In the genomic region with DNA sequence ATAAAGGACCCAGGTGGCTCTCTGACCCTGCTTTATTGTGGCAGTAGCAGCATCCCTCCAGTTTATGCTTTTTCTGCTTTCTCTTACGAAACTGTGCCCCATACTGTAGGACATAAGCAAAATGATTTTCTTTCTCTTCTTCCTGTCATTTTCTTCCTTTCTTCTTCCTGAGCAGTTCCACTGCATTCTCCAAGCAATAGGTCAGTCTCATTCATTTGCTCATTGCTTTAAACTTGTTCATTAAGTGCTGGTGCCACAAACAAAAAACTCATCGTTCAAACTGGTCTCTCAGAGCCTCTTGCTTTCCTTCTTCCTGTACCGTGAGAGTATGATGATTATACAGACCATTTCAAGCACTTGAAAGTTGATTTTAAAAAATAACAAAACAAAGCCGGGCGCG, we compare ENCODE assay signal across 1 cellular context.
TF ChIP-seq lines count a peak whose summit lies in the region.

No MANE protein-coding gene starts in this region.

TF ChIP-seq in GM23338, 12 proteins besides CTCF, POLR2A, EP300 and RAD21:
- TF ChIP-seq, protein P1, sequence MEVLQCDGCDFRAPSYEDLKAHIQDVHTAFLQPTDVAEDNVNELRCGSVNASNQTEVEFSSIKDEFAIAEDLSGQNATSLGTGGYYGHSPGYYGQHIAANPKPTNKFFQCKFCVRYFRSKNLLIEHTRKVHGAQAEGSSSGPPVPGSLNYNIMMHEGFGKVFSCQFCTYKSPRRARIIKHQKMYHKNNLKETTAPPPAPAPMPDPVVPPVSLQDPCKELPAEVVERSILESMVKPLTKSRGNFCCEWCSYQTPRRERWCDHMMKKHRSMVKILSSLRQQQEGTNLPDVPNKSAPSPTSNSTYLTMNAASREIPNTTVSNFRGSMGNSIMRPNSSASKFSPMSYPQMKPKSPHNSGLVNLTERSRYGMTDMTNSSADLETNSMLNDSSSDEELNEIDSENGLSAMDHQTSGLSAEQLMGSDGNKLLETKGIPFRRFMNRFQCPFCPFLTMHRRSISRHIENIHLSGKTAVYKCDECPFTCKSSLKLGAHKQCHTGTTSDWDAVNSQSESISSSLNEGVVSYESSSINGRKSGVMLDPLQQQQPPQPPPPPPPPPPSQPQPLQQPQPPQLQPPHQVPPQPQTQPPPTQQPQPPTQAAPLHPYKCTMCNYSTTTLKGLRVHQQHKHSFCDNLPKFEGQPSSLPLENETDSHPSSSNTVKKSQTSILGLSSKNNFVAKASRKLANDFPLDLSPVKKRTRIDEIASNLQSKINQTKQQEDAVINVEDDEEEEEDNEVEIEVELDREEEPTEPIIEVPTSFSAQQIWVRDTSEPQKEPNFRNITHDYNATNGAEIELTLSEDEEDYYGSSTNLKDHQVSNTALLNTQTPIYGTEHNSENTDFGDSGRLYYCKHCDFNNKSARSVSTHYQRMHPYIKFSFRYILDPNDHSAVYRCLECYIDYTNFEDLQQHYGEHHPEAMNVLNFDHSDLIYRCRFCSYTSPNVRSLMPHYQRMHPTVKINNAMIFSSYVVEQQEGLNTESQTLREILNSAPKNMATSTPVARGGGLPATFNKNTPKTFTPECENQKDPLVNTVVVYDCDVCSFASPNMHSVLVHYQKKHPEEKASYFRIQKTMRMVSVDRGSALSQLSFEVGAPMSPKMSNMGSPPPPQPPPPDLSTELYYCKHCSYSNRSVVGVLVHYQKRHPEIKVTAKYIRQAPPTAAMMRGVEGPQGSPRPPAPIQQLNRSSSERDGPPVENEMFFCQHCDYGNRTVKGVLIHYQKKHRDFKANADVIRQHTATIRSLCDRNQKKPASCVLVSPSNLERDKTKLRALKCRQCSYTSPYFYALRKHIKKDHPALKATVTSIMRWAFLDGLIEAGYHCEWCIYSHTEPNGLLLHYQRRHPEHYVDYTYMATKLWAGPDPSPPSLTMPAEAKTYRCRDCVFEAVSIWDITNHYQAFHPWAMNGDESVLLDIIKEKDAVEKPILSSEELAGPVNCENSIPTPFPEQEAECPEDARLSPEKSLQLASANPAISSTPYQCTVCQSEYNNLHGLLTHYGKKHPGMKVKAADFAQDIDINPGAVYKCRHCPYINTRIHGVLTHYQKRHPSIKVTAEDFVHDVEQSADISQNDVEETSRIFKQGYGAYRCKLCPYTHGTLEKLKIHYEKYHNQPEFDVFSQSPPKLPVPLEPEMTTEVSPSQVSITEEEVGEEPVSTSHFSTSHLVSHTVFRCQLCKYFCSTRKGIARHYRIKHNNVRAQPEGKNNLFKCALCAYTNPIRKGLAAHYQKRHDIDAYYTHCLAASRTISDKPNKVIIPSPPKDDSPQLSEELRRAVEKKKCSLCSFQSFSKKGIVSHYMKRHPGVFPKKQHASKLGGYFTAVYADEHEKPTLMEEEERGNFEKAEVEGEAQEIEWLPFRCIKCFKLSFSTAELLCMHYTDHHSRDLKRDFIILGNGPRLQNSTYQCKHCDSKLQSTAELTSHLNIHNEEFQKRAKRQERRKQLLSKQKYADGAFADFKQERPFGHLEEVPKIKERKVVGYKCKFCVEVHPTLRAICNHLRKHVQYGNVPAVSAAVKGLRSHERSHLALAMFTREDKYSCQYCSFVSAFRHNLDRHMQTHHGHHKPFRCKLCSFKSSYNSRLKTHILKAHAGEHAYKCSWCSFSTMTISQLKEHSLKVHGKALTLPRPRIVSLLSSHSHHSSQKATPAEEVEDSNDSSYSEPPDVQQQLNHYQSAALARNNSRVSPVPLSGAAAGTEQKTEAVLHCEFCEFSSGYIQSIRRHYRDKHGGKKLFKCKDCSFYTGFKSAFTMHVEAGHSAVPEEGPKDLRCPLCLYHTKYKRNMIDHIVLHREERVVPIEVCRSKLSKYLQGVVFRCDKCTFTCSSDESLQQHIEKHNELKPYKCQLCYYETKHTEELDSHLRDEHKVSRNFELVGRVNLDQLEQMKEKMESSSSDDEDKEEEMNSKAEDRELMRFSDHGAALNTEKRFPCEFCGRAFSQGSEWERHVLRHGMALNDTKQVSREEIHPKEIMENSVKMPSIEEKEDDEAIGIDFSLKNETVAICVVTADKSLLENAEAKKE (CRISPR knock-in tag; IDR thresholded peaks at IDR 0.05): no peak
- TF ChIP-seq STAT1 (IDR thresholded peaks at IDR 0.05; ENCODE audit: unreplicated experiment): no peak
- TF ChIP-seq, protein P2, sequence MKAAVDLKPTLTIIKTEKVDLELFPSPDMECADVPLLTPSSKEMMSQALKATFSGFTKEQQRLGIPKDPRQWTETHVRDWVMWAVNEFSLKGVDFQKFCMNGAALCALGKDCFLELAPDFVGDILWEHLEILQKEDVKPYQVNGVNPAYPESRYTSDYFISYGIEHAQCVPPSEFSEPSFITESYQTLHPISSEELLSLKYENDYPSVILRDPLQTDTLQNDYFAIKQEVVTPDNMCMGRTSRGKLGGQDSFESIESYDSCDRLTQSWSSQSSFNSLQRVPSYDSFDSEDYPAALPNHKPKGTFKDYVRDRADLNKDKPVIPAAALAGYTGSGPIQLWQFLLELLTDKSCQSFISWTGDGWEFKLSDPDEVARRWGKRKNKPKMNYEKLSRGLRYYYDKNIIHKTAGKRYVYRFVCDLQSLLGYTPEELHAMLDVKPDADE (IDR thresholded peaks at IDR 0.05): no peak
- no peak for TF ChIP-seq ZNF114 (CRISPR knock-in tag; IDR thresholded peaks at IDR 0.05)
- no peak for TF ChIP-seq CREB1 (CRISPR knock-in tag; IDR thresholded peaks at IDR 0.05; ENCODE audit: low read depth)
- TF ChIP-seq EZH2phosphoT487 (IDR thresholded peaks at IDR 0.05; ENCODE audit: unreplicated experiment): no peak
- TF ChIP-seq, protein P3, sequence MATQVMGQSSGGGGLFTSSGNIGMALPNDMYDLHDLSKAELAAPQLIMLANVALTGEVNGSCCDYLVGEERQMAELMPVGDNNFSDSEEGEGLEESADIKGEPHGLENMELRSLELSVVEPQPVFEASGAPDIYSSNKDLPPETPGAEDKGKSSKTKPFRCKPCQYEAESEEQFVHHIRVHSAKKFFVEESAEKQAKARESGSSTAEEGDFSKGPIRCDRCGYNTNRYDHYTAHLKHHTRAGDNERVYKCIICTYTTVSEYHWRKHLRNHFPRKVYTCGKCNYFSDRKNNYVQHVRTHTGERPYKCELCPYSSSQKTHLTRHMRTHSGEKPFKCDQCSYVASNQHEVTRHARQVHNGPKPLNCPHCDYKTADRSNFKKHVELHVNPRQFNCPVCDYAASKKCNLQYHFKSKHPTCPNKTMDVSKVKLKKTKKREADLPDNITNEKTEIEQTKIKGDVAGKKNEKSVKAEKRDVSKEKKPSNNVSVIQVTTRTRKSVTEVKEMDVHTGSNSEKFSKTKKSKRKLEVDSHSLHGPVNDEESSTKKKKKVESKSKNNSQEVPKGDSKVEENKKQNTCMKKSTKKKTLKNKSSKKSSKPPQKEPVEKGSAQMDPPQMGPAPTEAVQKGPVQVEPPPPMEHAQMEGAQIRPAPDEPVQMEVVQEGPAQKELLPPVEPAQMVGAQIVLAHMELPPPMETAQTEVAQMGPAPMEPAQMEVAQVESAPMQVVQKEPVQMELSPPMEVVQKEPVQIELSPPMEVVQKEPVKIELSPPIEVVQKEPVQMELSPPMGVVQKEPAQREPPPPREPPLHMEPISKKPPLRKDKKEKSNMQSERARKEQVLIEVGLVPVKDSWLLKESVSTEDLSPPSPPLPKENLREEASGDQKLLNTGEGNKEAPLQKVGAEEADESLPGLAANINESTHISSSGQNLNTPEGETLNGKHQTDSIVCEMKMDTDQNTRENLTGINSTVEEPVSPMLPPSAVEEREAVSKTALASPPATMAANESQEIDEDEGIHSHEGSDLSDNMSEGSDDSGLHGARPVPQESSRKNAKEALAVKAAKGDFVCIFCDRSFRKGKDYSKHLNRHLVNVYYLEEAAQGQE (IDR thresholded peaks at IDR 0.05; ENCODE audit: unreplicated experiment): no peak
- no peak for TF ChIP-seq NANOG (IDR thresholded peaks at IDR 0.05; ENCODE audit: borderline replicate concordance)
- TF ChIP-seq EZH2 (IDR thresholded peaks at IDR 0.05; ENCODE audit: low read depth, unreplicated experiment): no peak
- no peak for TF ChIP-seq POLR2AphosphoS5 (IDR thresholded peaks at IDR 0.05; ENCODE audit: low read depth)
- TF ChIP-seq ZNF331 (CRISPR knock-in tag; IDR thresholded peaks at IDR 0.05; ENCODE audit: low read depth): no peak
- no peak for TF ChIP-seq JUNB (IDR thresholded peaks at IDR 0.05; ENCODE audit: unreplicated experiment)
